ENCODE assay signal across 15 cellular contexts in the genomic region with DNA sequence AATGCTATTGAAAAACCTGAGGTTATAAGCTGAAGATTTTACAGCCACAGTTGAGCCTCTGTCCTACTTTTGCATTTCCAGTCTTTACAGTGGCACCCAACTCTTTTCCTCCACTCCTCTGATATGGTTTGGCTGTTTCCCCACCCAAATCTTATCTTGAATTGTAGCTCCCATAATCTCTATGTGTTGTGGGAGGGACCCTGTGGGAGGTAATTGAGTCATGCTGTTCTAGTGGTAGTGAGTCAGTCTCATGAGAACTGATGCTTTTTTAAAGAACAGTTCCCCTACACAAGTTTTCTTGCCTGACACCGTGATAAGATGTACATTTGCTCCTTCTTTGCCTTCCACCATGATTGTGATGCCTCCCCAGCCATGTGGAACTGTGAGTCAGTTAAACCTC.
DNase-seq lines count a peak whose midpoint lies in the region; ATAC-seq and TF ChIP-seq lines count a peak whose summit lies in the region.
"Had no signal": no experiment of that assay in that cellular context is flagged by ENCODE, and none has a peak within 500 bp of the region (broad histone marks: within the 10 kb centered on the region; RNA-seq: fewer than 3 reads in every experiment).

No MANE protein-coding gene starts in this region.

- no peak overlapping the region for H2AK5ac ChIP-seq in mesendoderm (ENCODE audit: low read length)

- H3K18ac ChIP-seq in mesendoderm (ENCODE audit: low read length) = no peak overlapping the region

- no peak overlapping the region for H2BK5ac ChIP-seq in mesendoderm (ENCODE audit: low read length)

- TF ChIP-seq CTCF in fibroblast of pulmonary artery (IDR thresholded peaks at IDR 0.05; ENCODE audit: low read length, missing control alignments) = no peak

- DNase-seq in HS-5 (ENCODE audit: low read depth) (peak; percentile 1), amniotic epithelial cell (ENCODE audit: low read depth) (peak; percentile 1), fibroblast of pulmonary artery (ENCODE audit: low read depth) (peak; percentile 35), mesendoderm (peak; percentile 54), GM03348 (ENCODE audit: low spot score) (no peak), left cardiac atrium (no peak)
- no peak for DNase-seq in stimulated activated naive CD8-positive, alpha-beta T cell treated with anti-CD3 and anti-CD28 coated beads, Interleukin-15, amount 100 ng/mL, for 72 hours
- DNase-seq: CD4-positive, alpha-beta T cell; NCI-H1417; NCI-H2029; NCI-H2171 treated with DMSO at 0.1 percent for 48 hours had no signal

- no peak overlapping the region for H3K9ac ChIP-seq in mesendoderm (ENCODE audit: low read length)
- H3K9ac ChIP-seq: KMS-11 had no signal

- H3K4me3 ChIP-seq in fibroblast of pulmonary artery (replicated peaks; ENCODE audit: low read depth, low read length) (no peak overlapping the region), mesendoderm (ENCODE audit: low read length) (no peak overlapping the region)

- WGBS in mesendoderm (ENCODE audit: extremely low coverage, insufficient coverage, low lambda C conversion rate) = no CpG with 5 or more reads among the region's 1 CpG

- no peak overlapping the region for H3K4me2 ChIP-seq in mesendoderm (ENCODE audit: low read length)
- H3K4me2 ChIP-seq: KMS-11 had no signal

- H3K56ac ChIP-seq in mesendoderm (ENCODE audit: low read length) = no peak overlapping the region

- intact Hi-C loops in left cardiac atrium (cut with DNase I) = no loop called here

- no peak overlapping the region for H2BK120ac ChIP-seq in mesendoderm (ENCODE audit: low read depth, low read length)

- no peaks in the 10 kb centered on the region for H3K4me1 Mint-ChIP-seq in stimulated activated naive CD8-positive, alpha-beta T cell treated with anti-CD3 and anti-CD28 coated beads, Interleukin-15, amount 100 ng/mL, for 72 hours
- H3K4me1 Mint-ChIP-seq: B cell had no signal

- no peak overlapping the region for H3K4me3 Mint-ChIP-seq in stimulated activated naive CD8-positive, alpha-beta T cell treated with anti-CD3 and anti-CD28 coated beads, Interleukin-15, amount 100 ng/mL, for 72 hours
- H3K4me3 Mint-ChIP-seq: B cell; CD4-positive, alpha-beta T cell had no signal

- no peak overlapping the region for H3K4ac ChIP-seq in mesendoderm (ENCODE audit: low read depth, low read length)

- no peak overlapping the region for H2BK15ac ChIP-seq in mesendoderm (replicated peaks; ENCODE audit: low read depth)

- no peaks in the 10 kb centered on the region for H3K4me1 ChIP-seq in mesendoderm (ENCODE audit: control insufficient read depth, low read depth, low read length)

- no peak overlapping the region for H3K27ac ChIP-seq in mesendoderm (ENCODE audit: low read depth, low read length)
- H3K27ac ChIP-seq: KMS-11 had no signal

- H4K8ac ChIP-seq in mesendoderm (ENCODE audit: low read depth, low read length) = no peak overlapping the region

- peaks cover 8 to 16% of the 10 kb centered on the region in 2 donors for H3K9me3 Mint-ChIP-seq in stimulated activated naive CD8-positive, alpha-beta T cell treated with anti-CD3 and anti-CD28 coated beads, Interleukin-15, amount 100 ng/mL, for 72 hours

- no peak overlapping the region for H3K23ac ChIP-seq in mesendoderm (ENCODE audit: low read length)

- H3K36me3 ChIP-seq in mesendoderm (ENCODE audit: control insufficient read depth, insufficient read depth, low read length) = no peaks in the 10 kb centered on the region

- no peaks in the 10 kb centered on the region for H3K27me3 Mint-ChIP-seq in stimulated activated naive CD8-positive, alpha-beta T cell treated with anti-CD3 and anti-CD28 coated beads, Interleukin-15, amount 100 ng/mL, for 72 hours
- H3K27me3 Mint-ChIP-seq: B cell; CD4-positive, alpha-beta T cell had no signal

- H3K27me3 ChIP-seq in mesendoderm (ENCODE audit: insufficient read depth, low read length, poor library complexity) = no peaks in the 10 kb centered on the region

- no peaks in the 10 kb centered on the region for H3K79me1 ChIP-seq in mesendoderm (ENCODE audit: low read length)

- H4K5ac ChIP-seq in mesendoderm (ENCODE audit: low read length) = no peak overlapping the region

- no peak overlapping the region for H3K27ac Mint-ChIP-seq in stimulated activated naive CD8-positive, alpha-beta T cell treated with anti-CD3 and anti-CD28 coated beads, Interleukin-15, amount 100 ng/mL, for 72 hours
- H3K27ac Mint-ChIP-seq: B cell; CD4-positive, alpha-beta T cell had no signal

- H3K79me2 ChIP-seq in mesendoderm (ENCODE audit: control insufficient read depth, insufficient read depth, low read length) = no peaks in the 10 kb centered on the region

- ATAC-seq in stimulated activated naive CD8-positive, alpha-beta T cell treated with anti-CD3 and anti-CD28 coated beads, Interleukin-15, amount 100 ng/mL, for 72 hours = no peak
- ATAC-seq in GM21528 (IDR thresholded peaks at IDR 0.05; ENCODE audit: low FRiP score, unreplicated experiment) (no peak), left cardiac atrium (no peak)
- ATAC-seq: HepG2 had no signal

Comparison
In these comparisons a context has a peak if more than half of its experiments do, and no peak if none do; other contexts are left out.
1. DNase-seq: peak in HS-5 (single experiment), amniotic epithelial cell (single experiment), fibroblast of pulmonary artery (single experiment) and mesendoderm (single experiment); none in stimulated activated naive CD8-positive, alpha-beta T cell treated with anti-CD3 and anti-CD28 coated beads, Interleukin-15, amount 100 ng/mL, for 72 hours (0 of 2), GM03348 (single experiment) and left cardiac atrium (single experiment).